Comparison of ENCODE assay signal across 28 cellular contexts in the genomic region with DNA sequence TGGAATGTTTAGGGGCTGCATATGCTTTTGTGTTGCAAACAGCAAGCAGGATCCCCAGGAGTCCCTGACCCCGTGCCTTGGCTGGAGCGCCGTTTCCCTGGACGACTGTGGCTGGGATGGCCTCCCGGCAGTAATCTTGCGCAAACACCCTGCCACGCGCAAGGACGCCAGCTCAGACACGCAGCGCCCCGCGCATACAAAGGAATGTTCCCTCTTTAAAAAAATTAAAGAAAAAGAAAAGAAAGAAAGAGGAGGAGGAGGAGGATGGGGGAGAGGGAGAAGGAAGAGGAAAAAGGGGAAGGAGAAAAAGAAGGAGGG. TPM values are rescaled to one million over a fixed set of nuclear protein-coding genes. Genes with fewer than 3 reads are reported as not detected.
A peak's percentile ranks its signal among the peaks of the same experiment; 100 is the strongest.
DNase-seq lines count a peak whose midpoint lies in the region; ATAC-seq, FAIRE-seq and TF ChIP-seq lines count a peak whose summit lies in the region.
"Had no signal": no experiment of that assay in that cellular context is flagged by ENCODE, and none has a peak within 500 bp of the region (broad histone marks: within the 10 kb centered on the region; RNA-seq: fewer than 3 reads in every experiment).

No MANE protein-coding gene starts in this region.

- no peaks in the 10 kb centered on the region for H3K36me3 Mint-ChIP-seq in astrocyte (ENCODE audit: low read depth, unreplicated experiment)
- H3K36me3 Mint-ChIP-seq in activated CD4-positive, alpha-beta T cell treated with anti-CD3 and anti-CD28 coated beads, Interleukin-2, amount 10 ng/mL, durations not matched to agents 24 days and 14 days (ENCODE audit: low read depth): no peaks in the 10 kb centered on the region
- no peaks in the 10 kb centered on the region for H3K36me3 Mint-ChIP-seq in MCF 10A (ENCODE audit: insufficient read depth, unreplicated experiment)

- H3K4me3 ChIP-seq in astrocyte (ENCODE audit: insufficient read depth, low read depth, low read length) (no peak overlapping the region), iPS-18a (ENCODE audit: low read length) (peak overlapping the region; percentile 38), neuron (ENCODE audit: low read length) (peak overlapping the region; percentile 26)
- H3K4me3 ChIP-seq: upper lobe of right lung had no signal

- peaks cover 69% of the 10 kb centered on the region for H3K27me3 ChIP-seq in astrocyte (ENCODE audit: insufficient read depth, low read length)
- peaks cover 98% of the 10 kb centered on the region for H3K27me3 ChIP-seq in iPS-18a (ENCODE audit: control insufficient read depth, insufficient read depth, low read length)
- H3K27me3 ChIP-seq in neuron (ENCODE audit: insufficient read depth, low read length): peaks cover 6% of the 10 kb centered on the region

- H3K27ac Mint-ChIP-seq in astrocyte (ENCODE audit: unreplicated experiment): no peak overlapping the region
- no peak overlapping the region for H3K27ac Mint-ChIP-seq in activated CD4-positive, alpha-beta T cell treated with anti-CD3 and anti-CD28 coated beads, Interleukin-2, amount 10 ng/mL, durations not matched to agents 24 days and 14 days
- no peak overlapping the region for H3K27ac Mint-ChIP-seq in MCF 10A (ENCODE audit: low read depth, unreplicated experiment)
- H3K27ac Mint-ChIP-seq: HFFc6; T-helper 2 cell treated with Interferon-gamma antibody and Interleukin-4, amounts not matched to agents 5 μg/mL and 100 μg/mL, for 36 hours had no signal

- H3K27ac ChIP-seq in astrocyte (ENCODE audit: low read depth, low read length): no peak overlapping the region
- no peak overlapping the region for H3K27ac ChIP-seq in iPS-18a (ENCODE audit: low read length)
- H3K27ac ChIP-seq: upper lobe of right lung had no signal

- H3K9me3 ChIP-seq in ES-I3 (ENCODE audit: control insufficient read depth, insufficient read depth, low read length): no peaks in the 10 kb centered on the region
- H3K9me3 ChIP-seq in astrocyte (ENCODE audit: insufficient read depth, low read depth, low read length): peaks cover 4% of the 10 kb centered on the region
- no peaks in the 10 kb centered on the region for H3K9me3 ChIP-seq in iPS-18a (ENCODE audit: control insufficient read depth, low read depth, low read length)
- H3K9me3 ChIP-seq in neuron (ENCODE audit: low read length): no peaks in the 10 kb centered on the region
- H3K9me3 ChIP-seq: upper lobe of right lung had no signal

- H3K4me1 Mint-ChIP-seq in astrocyte (ENCODE audit: low read depth, unreplicated experiment): no peaks in the 10 kb centered on the region
- H3K4me1 Mint-ChIP-seq in activated CD4-positive, alpha-beta T cell treated with anti-CD3 and anti-CD28 coated beads, Interleukin-2, amount 10 ng/mL, durations not matched to agents 24 days and 14 days: no peaks in the 10 kb centered on the region
- no peaks in the 10 kb centered on the region for H3K4me1 Mint-ChIP-seq in MCF 10A (ENCODE audit: insufficient read depth, unreplicated experiment)

- H3K27me3 Mint-ChIP-seq in astrocyte (ENCODE audit: low read depth, unreplicated experiment) (peaks cover 95% of the 10 kb centered on the region), MCF 10A (ENCODE audit: insufficient read depth, unreplicated experiment) (peaks cover 93% of the 10 kb centered on the region)
- peaks cover 69% of the 10 kb centered on the region for H3K27me3 Mint-ChIP-seq in activated CD4-positive, alpha-beta T cell treated with anti-CD3 and anti-CD28 coated beads, Interleukin-2, amount 10 ng/mL, durations not matched to agents 24 days and 14 days

- H4K20me1 ChIP-seq in astrocyte (ENCODE audit: insufficient read depth, low read length): no peaks in the 10 kb centered on the region

- H3K4me2 ChIP-seq in astrocyte (ENCODE audit: low read length): peak overlapping the region; percentile 23

- no peak for TF ChIP-seq CTCF in astrocyte (IDR thresholded peaks at IDR 0.05; ENCODE audit: insufficient read depth, low read depth, low read length)
- no peak for TF ChIP-seq CTCF in MCF 10A (IDR thresholded peaks at IDR 0.05; ENCODE audit: unreplicated experiment)

- POLR2A ChIA-PET in MCF 10A (lab: Yijun Ruan, JAX): interaction anchor here (0.7 kb wide), 1 partner anchor 597 kb away, joined by 3 read pairs; no protein-coding TSS in a partner anchor

- H2AFZ ChIP-seq in astrocyte (ENCODE audit: low read depth, low read length) (no peak overlapping the region), neuron (ENCODE audit: low read depth, low read length) (no peak overlapping the region)

- no peak for ATAC-seq in HG03521 (IDR thresholded peaks at IDR 0.05; ENCODE audit: unreplicated experiment)
- ATAC-seq: Panc1, upper lobe of right lung had no signal

- intact Hi-C loops in activated CD4-positive, alpha-beta T cell treated with anti-CD3 and anti-CD28 coated beads, Interleukin-2, amount 10 ng/mL, durations not matched to agents 24 days and 14 days (cut with micrococcal nuclease): loop anchor here (5.0 kb wide), 1 partner anchor 39 kb away; no protein-coding TSS in a partner anchor
- intact Hi-C loops in MCF 10A (cut with micrococcal nuclease): no loop called here

- CTCF ChIA-PET in MCF 10A (lab: Yijun Ruan, JAX): interaction anchor here (0.7 to 1.7 kb wide), 2 partner anchors 17 to 698 kb away, joined by 4 to 8 read pairs; no protein-coding TSS in a partner anchor

- H3K4me3 Mint-ChIP-seq in astrocyte (ENCODE audit: unreplicated experiment) (no peak overlapping the region), MCF 10A (ENCODE audit: unreplicated experiment) (no peak overlapping the region)
- no peak overlapping the region for H3K4me3 Mint-ChIP-seq in activated CD4-positive, alpha-beta T cell treated with anti-CD3 and anti-CD28 coated beads, Interleukin-2, amount 10 ng/mL, durations not matched to agents 24 days and 14 days
- H3K4me3 Mint-ChIP-seq: HFFc6; T-helper 2 cell treated with Interferon-gamma antibody and Interleukin-4, amounts not matched to agents 5 μg/mL and 100 μg/mL, for 36 hours had no signal

- peak overlapping the region; percentile 33; the same call in 1 of the 2 replicates for H3K9ac ChIP-seq in ES-I3 (ENCODE audit: low read depth, low read length)
- H3K9ac ChIP-seq in astrocyte (ENCODE audit: low read length): no peak overlapping the region
- H3K9ac ChIP-seq in iPS-18a (ENCODE audit: low read length): no peak overlapping the region

- H3K36me3 ChIP-seq in ES-I3 (ENCODE audit: insufficient read depth, low read length): no peaks in the 10 kb centered on the region
- H3K36me3 ChIP-seq in astrocyte (ENCODE audit: insufficient read depth, low read length): no peaks in the 10 kb centered on the region
- no peaks in the 10 kb centered on the region for H3K36me3 ChIP-seq in iPS-18a (ENCODE audit: control insufficient read depth, low read depth, low read length)
- H3K36me3 ChIP-seq in neuron (ENCODE audit: insufficient read depth, low read length): no peaks in the 10 kb centered on the region
- H3K36me3 ChIP-seq: upper lobe of right lung had no signal

- no peaks in the 10 kb centered on the region for H3K79me2 ChIP-seq in astrocyte (ENCODE audit: insufficient read depth, low read length)

- DNase-seq in astrocyte (ENCODE audit: low read depth) (no peak), NCI-H524 (lab: John Stamatoyannopoulos, UW) (no peak), MCF 10A (ENCODE audit: unreplicated experiment) (no peak)
- DNase-seq in activated CD4-positive, alpha-beta T cell treated with anti-CD3 and anti-CD28 coated beads, Interleukin-2, amount 10 ng/mL, durations not matched to agents 24 days and 14 days: no peak
- DNase-seq: activated CD4-positive, alpha-beta T cell treated with anti-CD3 and anti-CD28 coated beads for 4 hours; activated gamma-delta T cell; activated T-cell treated with anti-CD3 and anti-CD28 coated beads, Interleukin-2, amount 50 U/mL, for 1 hour; DMS153; effector CD4-positive, alpha-beta T cell; GDM1; glutamatergic neuron; HFFc6; IMR-90; left cardiac atrium; mammary epithelial cell; NCI-H1694; NCI-H510A treated with DMSO at 0.1 percent for 48 hours; SHP77; stimulated activated CD4-positive, alpha-beta T cell treated with anti-CD3 and anti-CD28 coated beads, Interleukin-2, amount 100 ng/mL, for 48 hours; upper lobe of right lung had no signal

- H3K9me3 Mint-ChIP-seq in astrocyte (ENCODE audit: unreplicated experiment) (peaks cover 11% of the 10 kb centered on the region), MCF 10A (ENCODE audit: unreplicated experiment) (no peaks in the 10 kb centered on the region)
- peaks cover 10% of the 10 kb centered on the region for H3K9me3 Mint-ChIP-seq in activated CD4-positive, alpha-beta T cell treated with anti-CD3 and anti-CD28 coated beads, Interleukin-2, amount 10 ng/mL, durations not matched to agents 24 days and 14 days
- H3K9me3 Mint-ChIP-seq: HFFc6; T-helper 2 cell treated with Interferon-gamma antibody and Interleukin-4, amounts not matched to agents 5 μg/mL and 100 μg/mL, for 36 hours had no signal

- no peak for FAIRE-seq in astrocyte (lab: Jason Lieb, UNC)

- BruUV-seq in MCF 10A (replicated peaks; lab: Mats Ljungman, UMichigan): no TSS peak

- H3K4me1 ChIP-seq in ES-I3 (ENCODE audit: insufficient read depth, low read length) (peaks cover 12% of the 10 kb centered on the region; the same call in 1 of the 2 replicates), astrocyte (ENCODE audit: insufficient read depth, low read length) (no peaks in the 10 kb centered on the region), iPS-18a (ENCODE audit: control insufficient read depth, low read depth, low read length) (peaks cover 55% of the 10 kb centered on the region), neuron (ENCODE audit: insufficient read depth, low read length) (peaks cover 42% of the 10 kb centered on the region)
- H3K4me1 ChIP-seq: upper lobe of right lung had no signal

RNA-seq across cellular contexts. Expression of a gene that starts 28.2 kb away (rescaled TPM):
- total RNA-seq in astrocyte: not detected in 2 replicates
- total RNA-seq in activated CD4-positive, alpha-beta T cell treated with anti-CD3 and anti-CD28 coated beads, Interleukin-2, amount 10 ng/mL, durations not matched to agents 24 days and 14 days: not detected in 2 replicates
- total RNA-seq in MCF 10A (2022): not detected in 2 replicates
- total RNA-seq: activated CD8-positive, alpha-beta memory T cell treated with anti-CD3 and anti-CD28 coated beads for 36 hours; epithelial cell of proximal tubule; IMR-90; left cardiac atrium; upper lobe of right lung had no signal

RNA-seq across cellular contexts. Expression of a gene that starts 31.0 kb away (rescaled TPM):
- total RNA-seq in astrocyte (0.19 and 0.30 TPM in 2 replicates), MCF 10A (2022) (not detected in 2 replicates)
- total RNA-seq in activated CD4-positive, alpha-beta T cell treated with anti-CD3 and anti-CD28 coated beads, Interleukin-2, amount 10 ng/mL, durations not matched to agents 24 days and 14 days: not detected in 2 replicates
- total RNA-seq: activated CD8-positive, alpha-beta memory T cell treated with anti-CD3 and anti-CD28 coated beads for 36 hours; epithelial cell of proximal tubule; IMR-90; left cardiac atrium; upper lobe of right lung had no signal
